1 cellular context compared by ENCODE assay signal in the genomic region with DNA sequence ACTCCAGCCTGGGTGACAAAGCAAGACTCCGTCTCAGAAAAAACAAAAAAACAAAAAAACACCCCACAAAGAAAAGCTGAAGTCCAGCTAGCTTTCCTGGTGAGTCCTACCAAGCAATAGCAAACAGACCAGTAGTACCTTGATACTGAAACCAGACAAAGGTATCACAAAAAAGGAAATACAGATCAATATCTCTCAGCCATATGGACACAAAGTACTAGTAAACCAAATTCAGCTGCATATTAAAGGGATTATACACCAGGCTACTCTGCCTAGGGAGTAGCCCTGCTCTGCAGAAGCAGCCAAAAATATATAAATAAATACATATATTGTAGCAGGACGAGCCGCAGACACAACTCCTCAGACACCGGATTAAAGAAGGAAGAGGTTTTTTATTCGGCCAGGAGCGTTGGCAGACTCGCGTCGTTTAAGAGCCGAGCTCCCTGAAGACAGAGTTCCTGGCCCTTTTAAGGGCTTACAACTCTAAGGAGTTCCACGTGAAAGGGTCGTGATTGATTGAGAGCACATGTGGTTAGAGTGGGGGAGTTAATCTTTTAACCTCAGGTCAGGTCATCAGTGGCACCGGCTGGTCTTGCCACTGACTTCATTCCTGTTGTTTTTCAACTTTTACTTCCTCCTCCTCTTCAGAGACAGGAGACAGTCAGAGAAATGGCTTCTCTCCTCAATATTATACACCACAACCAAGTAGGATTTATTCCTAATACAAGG.
TF ChIP-seq lines count a peak whose summit lies in the region.

No MANE protein-coding gene starts in this region.

TF ChIP-seq in K562, 482 proteins besides CTCF, POLR2A, EP300 and RAD21 (continued from another document):
- no peak for TF ChIP-seq ZNF217 (CRISPR knock-in tag; IDR thresholded peaks at IDR 0.05)
